Comparison of ENCODE assay signal across 8 cellular contexts in the genomic region with DNA sequence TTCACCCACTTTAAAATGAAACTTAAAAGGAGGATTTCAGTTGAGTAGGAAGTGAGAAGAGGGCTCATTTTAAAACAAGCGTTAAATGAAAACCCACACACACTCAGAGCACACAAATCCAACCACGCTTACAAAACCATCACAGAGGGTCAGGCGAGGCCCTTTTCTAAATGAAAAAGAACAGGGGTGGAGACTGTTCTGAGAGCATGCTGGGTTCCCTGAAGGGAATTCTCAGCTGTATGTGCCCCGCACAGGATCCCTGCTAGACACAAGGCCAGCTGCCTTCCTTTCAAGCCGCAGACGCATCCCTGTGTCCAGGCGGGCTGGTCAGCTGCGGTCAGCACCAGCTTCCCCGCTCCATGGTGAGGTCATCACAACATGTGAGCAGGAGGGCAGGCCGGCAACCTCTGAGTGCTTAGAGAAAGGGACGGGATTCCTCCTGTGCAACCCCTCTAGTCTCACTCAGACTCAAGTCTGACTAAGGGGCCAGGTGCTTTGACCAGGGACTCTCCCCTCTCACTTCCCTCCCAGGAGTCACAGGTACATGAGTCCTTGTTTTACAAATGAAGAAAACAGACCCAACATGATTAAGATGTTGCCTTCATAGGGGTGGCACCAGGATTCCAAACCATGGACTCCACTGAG.
DNase-seq lines count a peak whose midpoint lies in the region; ATAC-seq, FAIRE-seq and TF ChIP-seq lines count a peak whose summit lies in the region.

No MANE protein-coding gene starts in this region.

- H3K9me3 Mint-ChIP-seq in chondrocyte (ENCODE audit: low read depth): peaks cover 6% of the 10 kb centered on the region

- POLR2A ChIA-PET in A549 (lab: Yijun Ruan, JAX): interaction anchor here (0.8 to 1.3 kb wide), 2 partner anchors 235 to 342 kb away, joined by 3 read pairs; no protein-coding TSS in a partner anchor

- CTCF ChIA-PET in A549 (lab: Yijun Ruan, JAX): interaction anchor here (0.6 to 1.9 kb wide), 6 partner anchors 10 to 357 kb away, joined by 3 to 6 read pairs (median 4); no protein-coding TSS in a partner anchor

- no peak for DNase-seq in A549 (ENCODE audit: low read depth in 1 of 2, low spot score in 1 of 2)
- no peak for DNase-seq in chondrocyte (ENCODE audit: low spot score)
- DNase-seq in mucosa of gallbladder (ENCODE audit: low spot score): peak; percentile 47
- no peak for DNase-seq in dedifferentiated amniotic fluid mesenchymal stem cell (ENCODE audit: extremely low spot score)
- no peak for DNase-seq in mesenteric fat pad (ENCODE audit: low spot score)
- no peak for DNase-seq in NCI-H2227 (lab: John Stamatoyannopoulos, UW; ENCODE audit: unreplicated experiment)

- H3K9me3 ChIP-seq in A549: no peaks in the 10 kb centered on the region

- no peak for TF ChIP-seq CTCF in A549 (IDR thresholded peaks at IDR 0.05)
- TF ChIP-seq CTCF in chondrocyte (IDR thresholded peaks at IDR 0.05): no peak

- H3K4me1 ChIP-seq in A549: peaks cover 95% of the 10 kb centered on the region

- ATAC-seq in A549: no peak
- ATAC-seq in HG02798 (IDR thresholded peaks at IDR 0.05; ENCODE audit: poor library complexity, unreplicated experiment): peak; percentile 29
- ATAC-seq in HG03175 (IDR thresholded peaks at IDR 0.05; ENCODE audit: unreplicated experiment): no peak

- peaks cover 1% of the 10 kb centered on the region for H3K36me3 Mint-ChIP-seq in chondrocyte (ENCODE audit: low read depth)

- no peak overlapping the region for H3K4me3 Mint-ChIP-seq in chondrocyte (ENCODE audit: unreplicated experiment)

- no peak overlapping the region for H3K4me3 ChIP-seq in A549

- H3K27ac ChIP-seq in A549: peak overlapping the region; percentile 93 to 98

- peak overlapping the region; percentile 79 for H3K4me2 ChIP-seq in A549

- no peak for TF ChIP-seq EP300 in A549 (IDR thresholded peaks at IDR 0.05)

- TF ChIP-seq POLR2A in A549 (IDR thresholded peaks at IDR 0.05; ENCODE audit: low read length): no peak

- FAIRE-seq in A549 (lab: Jason Lieb, UNC): no peak

- 91% methylated on average over 8 of the region's 11 CpGs for WGBS in A549 (ENCODE audit: missing lambda C conversion rate)

- H3K27ac Mint-ChIP-seq in chondrocyte (ENCODE audit: unreplicated experiment): peak overlapping the region; percentile 89

- TF ChIP-seq RAD21 in A549 (conservative IDR thresholded peaks at IDR 0.05 in 1 of 2, IDR thresholded peaks at IDR 0.05 in 1 of 2): no peak

- no peaks in the 10 kb centered on the region for H3K27me3 Mint-ChIP-seq in chondrocyte (ENCODE audit: low read depth)

- H3K4me1 Mint-ChIP-seq in chondrocyte (ENCODE audit: low read depth): peaks cover 79% of the 10 kb centered on the region

TF ChIP-seq in A549, 52 proteins besides CTCF, POLR2A, EP300 and RAD21:
- no peak for TF ChIP-seq ATOH8 (CRISPR knock-in tag; IDR thresholded peaks at IDR 0.05; ENCODE audit: low read depth)
- TF ChIP-seq, protein P1, sequence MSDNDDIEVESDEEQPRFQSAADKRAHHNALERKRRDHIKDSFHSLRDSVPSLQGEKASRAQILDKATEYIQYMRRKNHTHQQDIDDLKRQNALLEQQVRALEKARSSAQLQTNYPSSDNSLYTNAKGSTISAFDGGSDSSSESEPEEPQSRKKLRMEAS (IDR thresholded peaks at IDR 0.05): no peak
- TF ChIP-seq SREBF2 (IDR thresholded peaks at IDR 0.05): no peak
